In genomic region chr1:202058001-202058908, GRCh38 we compare ENCODE assay signal across 13 cellular contexts. TPM values are rescaled to one million over a fixed set of nuclear protein-coding genes. Genes with fewer than 3 reads are reported as not detected.
DNase-seq lines count a peak whose midpoint lies in the region; ATAC-seq, FAIRE-seq and TF ChIP-seq lines count a peak whose summit lies in the region.
"Had no signal": no experiment of that assay in that cellular context is flagged by ENCODE, and none has a peak within 500 bp of the region (broad histone marks: within the 10 kb centered on the region; RNA-seq: fewer than 3 reads in every experiment).

No MANE protein-coding gene starts in this region.

- no peak overlapping the region for H3K23ac ChIP-seq in H9 (ENCODE audit: insufficient read length, low read depth, low read length)

- no peaks in the 10 kb centered on the region for H3K23me2 ChIP-seq in H9 (ENCODE audit: insufficient read length, low read depth, low read length, poor library complexity, severe bottlenecking)

- no peak for TF ChIP-seq RAD21 in K562 (CRISPR knock-in tag; conservative IDR thresholded peaks at IDR 0.05 in 1 of 2, IDR thresholded peaks at IDR 0.05 in 1 of 2)

- intact Hi-C loops in CD14-positive monocyte (cut with micrococcal nuclease) = no loop called here
- intact Hi-C loops in K562 (cut with micrococcal nuclease) = no loop called here
- intact Hi-C loops in lower lobe of right lung (cut with DNase I) = no loop called here
- intact Hi-C loops in activated CD8-positive, alpha-beta T cell treated with anti-CD3 and anti-CD28 coated beads for 36 hours (cut with micrococcal nuclease) = no loop called here

- H3K9me3 Mint-ChIP-seq in CD14-positive monocyte = no peaks in the 10 kb centered on the region
- H3K9me3 Mint-ChIP-seq in H9 = no peaks in the 10 kb centered on the region; a peak in 1 of 5 replicates
- H3K9me3 Mint-ChIP-seq in activated CD8-positive, alpha-beta T cell treated with anti-CD3 and anti-CD28 coated beads for 36 hours = no peaks in the 10 kb centered on the region
- H3K9me3 Mint-ChIP-seq: activated T-cell treated with anti-CD3 and anti-CD28 coated beads, Interleukin-2, amount 50 U/mL, for 4 hours had no signal

- H3K4me3 Mint-ChIP-seq in CD14-positive monocyte (no peak overlapping the region), H9 (no peak overlapping the region)
- no peak overlapping the region for H3K4me3 Mint-ChIP-seq in activated CD8-positive, alpha-beta T cell treated with anti-CD3 and anti-CD28 coated beads for 36 hours
- H3K4me3 Mint-ChIP-seq: activated T-cell treated with anti-CD3 and anti-CD28 coated beads, Interleukin-2, amount 50 U/mL, for 4 hours had no signal

- no peak overlapping the region for H3K14ac ChIP-seq in H9 (ENCODE audit: insufficient read depth, low read length)

- POLR2A ChIA-PET in K562 (lab: Yijun Ruan, JAX) = interaction anchor here (0.6 to 0.7 kb wide), 3 partner anchors 12 to 65 kb away, joined by 3 read pairs; partner anchors contain the start of gene GPR37L1
- POLR2A ChIA-PET in activated CD8-positive, alpha-beta T cell treated with anti-CD3 and anti-CD28 coated beads for 36 hours (lab: Charles Lee) = no interaction called here

- H3K27me3 ChIP-seq in K562 (ENCODE audit: control insufficient read depth in 2 of 2, insufficient read depth in 2 of 2, low read length in 2 of 2) (peaks cover 9 to 32% of the 10 kb centered on the region in 2 experiments), lower lobe of right lung (ENCODE audit: low read depth) (no peaks in the 10 kb centered on the region), H9 (ENCODE audit: insufficient read depth, low read length) (no peaks in the 10 kb centered on the region)
- H3K27me3 ChIP-seq: cardiac muscle cell had no signal

- in situ Hi-C loops in KBM-7 (cut with MboI; ENCODE audit: low pct_unique_long_range_greater_than_20kb, low sequenced_read_pairs) (no loop called here), K562 (cut with MboI) (no loop called here)

- H3K9me1 ChIP-seq in K562 (ENCODE audit: control insufficient read depth, insufficient read depth, low read length) = peaks cover 3% of the 10 kb centered on the region

- H2BK20ac ChIP-seq in H9 (ENCODE audit: low read depth, low read length, poor library complexity, severe bottlenecking) = no peak overlapping the region

- no peak overlapping the region for H2AK5ac ChIP-seq in H9 (ENCODE audit: insufficient read length, low read length)

- no peak overlapping the region for H3K4ac ChIP-seq in H9 (ENCODE audit: low read depth, low read length)

- no peaks in the 10 kb centered on the region for H3K79me1 ChIP-seq in H9 (ENCODE audit: insufficient read depth, low read depth, low read length, poor library complexity, severe bottlenecking)

- peak; percentile 15 for FAIRE-seq in K562 (lab: Jason Lieb, UNC)

- no TSS peak for BruUV-seq in K562 (replicated peaks; lab: Mats Ljungman, UMichigan)

- H2BK5ac ChIP-seq in H9 (ENCODE audit: insufficient read length, low read length) = no peak overlapping the region

- no peak overlapping the region for H4K91ac ChIP-seq in H9 (ENCODE audit: insufficient read length, low read depth, low read length)

- no peak overlapping the region for H4K5ac ChIP-seq in H9 (ENCODE audit: insufficient read length, low read depth, low read length)

- H2BK120ac ChIP-seq in H9 (ENCODE audit: low read depth, low read length, poor library complexity, severe bottlenecking) = no peak overlapping the region

- H3K18ac ChIP-seq in H9 (ENCODE audit: insufficient read length, low read depth, low read length) = no peak overlapping the region

- H3K79me2 ChIP-seq in K562 (ENCODE audit: control insufficient read depth, insufficient read depth, low read length) (no peaks in the 10 kb centered on the region), H9 (ENCODE audit: insufficient read depth, low read length) (no peaks in the 10 kb centered on the region)

- no peak overlapping the region for H4K8ac ChIP-seq in H9 (replicated peaks; ENCODE audit: insufficient read length, low read depth, low read length)

- TF ChIP-seq EP300 in K562 (IDR thresholded peaks at IDR 0.05; ENCODE audit: low read length) = no peak

- ATAC-seq in K562 (peak; percentile 48; the same call in 2 of the 3 replicates), lower lobe of right lung (peak; percentile 59 to 77)
- no peak for ATAC-seq in activated CD8-positive, alpha-beta T cell treated with anti-CD3 and anti-CD28 coated beads for 36 hours
- ATAC-seq: activated T-cell treated with anti-CD3 and anti-CD28 coated beads, Interleukin-2, amount 50 U/mL, for 4 hours had no signal

- TF ChIP-seq CTCF in CD14-positive monocyte (IDR thresholded peaks at IDR 0.05) (no peak), K562 (IDR thresholded peaks at IDR 0.05 in 2 of 3, conservative IDR thresholded peaks at IDR 0.05 in 1 of 3; ENCODE audit: insufficient read depth in 2 of 3, low read depth in 1 of 3, low read length in 3 of 3) (no peak), lower lobe of right lung (IDR thresholded peaks at IDR 0.05) (no peak), H9 (conservative IDR thresholded peaks at IDR 0.05) (no peak)
- no peak for TF ChIP-seq CTCF in activated CD8-positive, alpha-beta T cell treated with anti-CD3 and anti-CD28 coated beads for 36 hours (IDR thresholded peaks at IDR 0.05)

- no peaks in the 10 kb centered on the region for H3K9me3 ChIP-seq in K562 (replicated peaks; ENCODE audit: control insufficient read depth, insufficient read depth, low read depth, low read length)
- no peaks in the 10 kb centered on the region for H3K9me3 ChIP-seq in lower lobe of right lung
- no peaks in the 10 kb centered on the region for H3K9me3 ChIP-seq in H9 (ENCODE audit: control insufficient read depth, low read depth, low read length)

- H3K4me3 ChIP-seq in K562 (no peak overlapping the region), lower lobe of right lung (no peak overlapping the region)
- H3K4me3 ChIP-seq: cardiac muscle cell had no signal

- WGBS in K562 (ENCODE audit: insufficient coverage, low coverage, missing lambda C conversion rate) = 18% methylated on average over 3 of the region's 3 CpGs
- no CpG with 5 or more reads among the region's 3 CpGs for WGBS in H9 (ENCODE audit: extremely low coverage, insufficient read length, low lambda C conversion rate)

- no peaks in the 10 kb centered on the region for H3K4me1 Mint-ChIP-seq in CD14-positive monocyte
- H3K4me1 Mint-ChIP-seq in H9 = peaks cover 11 to 13% of the 10 kb centered on the region in 2 experiments
- no peaks in the 10 kb centered on the region for H3K4me1 Mint-ChIP-seq in activated CD8-positive, alpha-beta T cell treated with anti-CD3 and anti-CD28 coated beads for 36 hours (ENCODE audit: low read depth)

- TF ChIP-seq POLR2A in K562 (conservative IDR thresholded peaks at IDR 0.05) = no peak

- H4K20me1 ChIP-seq in K562 (replicated peaks; ENCODE audit: control insufficient read depth, insufficient read depth, low read length) = no peaks in the 10 kb centered on the region
- H4K20me1 ChIP-seq in H9 (ENCODE audit: control insufficient read depth, insufficient read depth, insufficient read length) = no peaks in the 10 kb centered on the region

- H3K36me3 ChIP-seq in K562 (ENCODE audit: control insufficient read depth, insufficient read depth, low read length) (no peaks in the 10 kb centered on the region), lower lobe of right lung (no peaks in the 10 kb centered on the region)
- H3K36me3 ChIP-seq: cardiac muscle cell had no signal

- H3K27ac ChIP-seq in K562 (ENCODE audit: extremely low read depth, low read depth, low read length) (no peak overlapping the region), lower lobe of right lung (no peak overlapping the region), H9 (ENCODE audit: insufficient read length, low read depth, low read length) (no peak overlapping the region)
- H3K27ac ChIP-seq: cardiac muscle cell had no signal

- H3K4me1 ChIP-seq in K562 (replicated peaks in 1 of 2; ENCODE audit: control insufficient read depth in 2 of 2, insufficient read depth in 2 of 2, low read length in 2 of 2) (peaks cover 5 to 7% of the 10 kb centered on the region in 2 experiments; a peak in 4 of 5 replicates), lower lobe of right lung (no peaks in the 10 kb centered on the region), H9 (ENCODE audit: insufficient read depth, low read length) (no peaks in the 10 kb centered on the region; the same call in 1 of the 2 replicates)

- no peak overlapping the region for H3T11ph ChIP-seq in H9 (ENCODE audit: low read length)

- H3K27ac Mint-ChIP-seq in CD14-positive monocyte = peak overlapping the region in 3 of 7 donors; percentile 12 to 62 (median 31)
- 0 out of 7 replicates have a peak overlapping the region, but pooled peaks of 1 of the 3 experiments have one; percentile 35 for H3K27ac Mint-ChIP-seq in H9
- H3K27ac Mint-ChIP-seq in activated CD8-positive, alpha-beta T cell treated with anti-CD3 and anti-CD28 coated beads for 36 hours = no peak overlapping the region

- no peak overlapping the region for H2BK12ac ChIP-seq in H9 (ENCODE audit: insufficient read length, low read depth, low read length)

- no peak overlapping the region for H3K9ac ChIP-seq in K562 (ENCODE audit: insufficient read depth in 1 of 2, low read depth in 2 of 2, low read length in 2 of 2)
- no peak overlapping the region for H3K9ac ChIP-seq in H9 (ENCODE audit: extremely low read depth, insufficient read length, low read length)

- H3K56ac ChIP-seq in H9 (ENCODE audit: insufficient read length, low read depth, low read length) = no peak overlapping the region

- H3K4me2 ChIP-seq in K562 (ENCODE audit: insufficient read depth, low read length) = no peak overlapping the region
- no peak overlapping the region for H3K4me2 ChIP-seq in H9 (ENCODE audit: insufficient read depth, insufficient read length, low read length)

- peak overlapping the region; percentile 52; the same call in 1 of the 2 replicates for H2AFZ ChIP-seq in K562 (ENCODE audit: low read depth, low read length)
- no peak overlapping the region for H2AFZ ChIP-seq in H9 (ENCODE audit: low read length)

- H2BK15ac ChIP-seq in H9 (ENCODE audit: low read depth, low read length) = no peak overlapping the region

- DNase-seq in CD14-positive monocyte (ENCODE audit: low spot score) (peak; percentile 48), KBM-7 (peak; percentile 9), K562 (ENCODE audit: extremely low read depth in 1 of 4, low spot score in 3 of 4) (peak; percentile 4 to 33 (median 10)), lower lobe of right lung (no peak), H9 (no peak), NCI-H128 (lab: John Stamatoyannopoulos, UW; ENCODE audit: unreplicated experiment) (no peak), NCI-H146 (lab: John Stamatoyannopoulos, UW) (no peak)
- no peak for DNase-seq in activated CD8-positive, alpha-beta T cell treated with anti-CD3 and anti-CD28 coated beads for 36 hours
- DNase-seq: activated T-cell treated with anti-CD3 and anti-CD28 coated beads, Interleukin-2, amount 50 U/mL, for 4 hours; NCI-H510A; stimulated activated CD4-positive, alpha-beta T cell treated with anti-CD3 and anti-CD28 coated beads, Interleukin-12 subunit alpha, Interleukin-12 subunit beta, amount 100 ng/mL, for 4 hours; stimulated activated naive CD4-positive, alpha-beta T cell had no signal

- no peaks in the 10 kb centered on the region for H3K36me3 Mint-ChIP-seq in CD14-positive monocyte
- peaks cover 0 to 2% (median 0%) of the 10 kb centered on the region in 3 experiments; a peak in 1 of 7 replicates for H3K36me3 Mint-ChIP-seq in H9 (ENCODE audit: insufficient read depth in 1 of 3, low read depth in 3 of 3)
- H3K36me3 Mint-ChIP-seq in activated CD8-positive, alpha-beta T cell treated with anti-CD3 and anti-CD28 coated beads for 36 hours (ENCODE audit: low read depth) = no peaks in the 10 kb centered on the region

- CTCF ChIA-PET in K562 (lab: Yijun Ruan, JAX; ENCODE audit: low intra/inter-chr PET ratio) = interaction anchor here (0.6 kb wide), 1 partner anchor 50 kb away, joined by 4 read pairs; no protein-coding TSS in a partner anchor
- CTCF ChIA-PET in activated CD8-positive, alpha-beta T cell treated with anti-CD3 and anti-CD28 coated beads for 36 hours (lab: Charles Lee) = no interaction called here

- H3K27me3 Mint-ChIP-seq in CD14-positive monocyte (ENCODE audit: low read depth in 3 of 3) (peaks cover 7 to 11% (median 8%) of the 10 kb centered on the region in 3 donors), H9 (ENCODE audit: low read depth) (no peaks in the 10 kb centered on the region)
- H3K27me3 Mint-ChIP-seq in activated CD8-positive, alpha-beta T cell treated with anti-CD3 and anti-CD28 coated beads for 36 hours = peaks cover 5% of the 10 kb centered on the region

RNA-seq across cellular contexts. Expression of gene ELF3, which starts 47.9 kb away (rescaled TPM):
- not detected for polyA plus RNA-seq in CD14-positive monocyte
- total RNA-seq in K562 (2011; cell fraction: chromatin; rRNA removed; ENCODE audit: low replicate concordance) = 1.2 and 3.1 TPM in 2 replicates
- 1.8 and 2.3 TPM in 2 replicates for total RNA-seq in K562 (2011; cell fraction: nucleolus; rRNA removed)
- total RNA-seq in K562 (2011; cell fraction: nucleoplasm; rRNA removed) = 0.73 and 1.3 TPM in 2 replicates
- total RNA-seq in K562 (2014; rRNA removed) = 0.16 TPM in 1 of 2 replicates, not detected in the other
- total RNA-seq in K562 (2014; rRNA removed; fragmentation: Illumina TruSeq; extraction: Trizol) = 0.07 TPM in 1 of 2 replicates, not detected in the other
- total RNA-seq in K562 (2015; rRNA removed; fragmentation: Illumina TruSeq; extraction: Trizol) = 0.07 and 0.15 TPM in 2 replicates
- 0.63 and 1.2 TPM in 2 replicates for total RNA-seq in K562 (2021)
- polyA plus RNA-seq in K562 (2011; rRNA removed) = 0.47 and 0.87 TPM in 2 replicates
- polyA plus RNA-seq in K562 (2011; cell fraction: cytosol; rRNA removed) = 0.94 and 1.2 TPM in 2 replicates
- 1.6 and 2.7 TPM in 2 replicates for polyA plus RNA-seq in K562 (2011; cell fraction: nucleus; rRNA removed)
- 0.35 and 1.9 TPM in 2 replicates for polyA plus RNA-seq in K562 (2012)
- 0.15 TPM in 1 of 2 replicates, not detected in the other for polyA plus RNA-seq in K562 (2014; fragmentation: Illumina TruSeq; extraction: Trizol)
- polyA plus RNA-seq in K562 (2014; fragmentation: Nextera tagmentation; extraction: Ambion mirVana) = not detected
- polyA plus RNA-seq in K562 (2014; rRNA removed) = 0.03 TPM in 1 of 2 replicates, not detected in the other
- 0.21 and 0.54 TPM in 2 replicates for polyA minus RNA-seq in K562 (2011; rRNA and poly(A)+ RNA removed)
- 0.67 TPM in 1 of 2 replicates, not detected in the other for polyA minus RNA-seq in K562 (2011; cell fraction: cytosol; rRNA and poly(A)+ RNA removed)
- polyA minus RNA-seq in K562 (2011; cell fraction: nucleus; rRNA and poly(A)+ RNA removed) = 0.94 and 1.00 TPM in 2 replicates
- 74.1 TPM for total RNA-seq in lower lobe of right lung
- 9.1 and 10.4 TPM in 2 replicates for total RNA-seq in H9 (2021)
- total RNA-seq in activated CD8-positive, alpha-beta T cell treated with anti-CD3 and anti-CD28 coated beads for 36 hours = under 1 TPM; 0.25 to 0.27 TPM

Comparison
In these comparisons a context has a peak if more than half of its experiments do, and no peak if none do; other contexts are left out.
1. DNase-seq: peak in CD14-positive monocyte (single experiment), KBM-7 (single experiment) and K562 (4 of 4); none in lower lobe of right lung (single experiment), H9 (single experiment), NCI-H128 (single experiment), NCI-H146 (single experiment) and activated CD8-positive, alpha-beta T cell treated with anti-CD3 and anti-CD28 coated beads for 36 hours (single experiment).